ENCODE assay signal across 12 cellular contexts in genomic region chr19:41366089-41366488, GRCh38. TPM values are rescaled to one million over a fixed set of nuclear protein-coding genes. Genes with fewer than 3 reads are reported as not detected.
DNase-seq lines count a peak whose midpoint lies in the region; ATAC-seq, FAIRE-seq and TF ChIP-seq lines count a peak whose summit lies in the region.
"Had no signal": no experiment of that assay in that cellular context is flagged by ENCODE, and none has a peak within 500 bp of the region (broad histone marks: within the 10 kb centered on the region; RNA-seq: fewer than 3 reads in every experiment).

No MANE protein-coding gene starts in this region.

- 93 to 100% methylated on average over 1 of the region's 1 CpG for WGBS in pancreas, 2 donors

- H4K20me1 ChIP-seq in DOHH2 (ENCODE audit: control insufficient read depth, insufficient read depth, low read depth, low read length): no peaks in the 10 kb centered on the region

- H3K9me3 ChIP-seq in DOHH2 (ENCODE audit: control insufficient read depth, insufficient read depth, low read length): no peaks in the 10 kb centered on the region
- H3K9me3 ChIP-seq in pancreas: no peaks in the 10 kb centered on the region
- H3K9me3 ChIP-seq in vagina: no peaks in the 10 kb centered on the region
- H3K9me3 ChIP-seq: heart left ventricle, upper lobe of right lung had no signal

- H3K27me3 ChIP-seq in DOHH2 (ENCODE audit: control insufficient read depth, low read length) (no peaks in the 10 kb centered on the region), pancreas (no peaks in the 10 kb centered on the region), vagina (no peaks in the 10 kb centered on the region)
- H3K27me3 ChIP-seq: heart left ventricle, upper lobe of right lung had no signal

- H3K36me3 ChIP-seq in DOHH2 (ENCODE audit: control insufficient read depth, low read length) (no peaks in the 10 kb centered on the region; the same call in none of the 2 replicates), pancreas (no peaks in the 10 kb centered on the region), vagina (no peaks in the 10 kb centered on the region)
- H3K36me3 ChIP-seq: upper lobe of right lung had no signal

- H3K4me2 ChIP-seq in DOHH2 (ENCODE audit: low read length): no peak overlapping the region; the same call in 1 of the 2 replicates

- H3K4me1 ChIP-seq in DOHH2 (ENCODE audit: control insufficient read depth, low read length) (peaks cover 25% of the 10 kb centered on the region), pancreas (peaks cover 4 to 26% (median 20%) of the 10 kb centered on the region in 3 donors), vagina (peaks cover 23% of the 10 kb centered on the region)

- intact Hi-C loops in pancreas (cut with DNase I): no loop called here
- intact Hi-C loops in vagina (cut with DNase I): no loop called here

- FAIRE-seq in frontal cortex (lab: Jason Lieb, UNC) (no peak), pancreas (lab: Jason Lieb, UNC) (no peak)

- peaks cover 31% of the 10 kb centered on the region for H3K79me2 ChIP-seq in DOHH2 (ENCODE audit: control insufficient read depth, low read length)

- DNase-seq in ACHN: peak; percentile 38
- peak; percentile 47 for DNase-seq in RKO (ENCODE audit: low spot score)
- no peak for DNase-seq in fibroblast of villous mesenchyme (ENCODE audit: low read depth)
- DNase-seq in frontal cortex (ENCODE audit: low spot score in 2 of 2): no peak
- no peak for DNase-seq in hippocampal formation (lab: John Stamatoyannopoulos, UW)
- no peak for DNase-seq in pancreas
- no peak for DNase-seq in vagina (ENCODE audit: extremely low spot score in 2 of 2)
- DNase-seq: activated CD4-positive, CD25-positive, alpha-beta regulatory T cell; heart left ventricle; stimulated activated CD4-positive, alpha-beta T cell treated with anti-CD3 and anti-CD28 coated beads, Interleukin-4, amount 100 ng/mL, for 24 hours; upper lobe of right lung had no signal

- H3K9me2 ChIP-seq in DOHH2 (replicated peaks; ENCODE audit: control insufficient read depth, low read length): no peaks in the 10 kb centered on the region

- TF ChIP-seq POLR2A in vagina (IDR thresholded peaks at IDR 0.05): no peak

- H3F3A ChIP-seq in DOHH2 (ENCODE audit: control insufficient read depth, insufficient read depth): 0 out of 2 replicates have a peak, but pooled peaks cover 2% of the 10 kb centered on the region

- H3K4me3 ChIP-seq in DOHH2 (ENCODE audit: low read length) (no peak overlapping the region), fibroblast of villous mesenchyme (ENCODE audit: low read depth, low read length) (no peak overlapping the region), pancreas (no peak overlapping the region), vagina (no peak overlapping the region)
- H3K4me3 ChIP-seq: heart left ventricle, upper lobe of right lung had no signal

- TF ChIP-seq CTCF in DOHH2 (IDR thresholded peaks at IDR 0.05; ENCODE audit: low read depth, low read length, poor library complexity, severe bottlenecking): peak; percentile 52
- peak; percentile 16 for TF ChIP-seq CTCF in fibroblast of villous mesenchyme (IDR thresholded peaks at IDR 0.05; ENCODE audit: insufficient read depth, low read depth, low read length)
- no peak for TF ChIP-seq CTCF in pancreas (IDR thresholded peaks at IDR 0.05)
- no peak for TF ChIP-seq CTCF in vagina (IDR thresholded peaks at IDR 0.05)

- no peak overlapping the region for H3K27ac ChIP-seq in DOHH2 (ENCODE audit: low read depth, low read length)
- no peak overlapping the region for H3K27ac ChIP-seq in pancreas
- H3K27ac ChIP-seq in vagina: no peak overlapping the region
- H3K27ac ChIP-seq: heart left ventricle, upper lobe of right lung had no signal

- in situ Hi-C loops in ACHN (cut with HindIII; ENCODE audit: low pct_ligation_motif_present, low pct_unique_long_range_greater_than_20kb, low sequenced_read_pairs): no loop called here

- no peak for ATAC-seq in pancreas
- ATAC-seq: heart left ventricle, upper lobe of right lung had no signal

RNA-seq across cellular contexts. Expression of gene B9D2, which starts 2.1 kb away (rescaled TPM):
- 3.5 and 4.5 TPM in 2 replicates for total RNA-seq in fibroblast of villous mesenchyme
- 5.3 TPM for total RNA-seq in frontal cortex
- 1 to 10 TPM; 1.5 to 5.7 (median 2.2) TPM for total RNA-seq in pancreas
- 1 to 10 TPM; 4.5 to 7.5 TPM for polyA plus RNA-seq in pancreas
- not detected for total RNA-seq in vagina

RNA-seq across cellular contexts. Expression of gene TMEM91, which starts 10.2 kb away (rescaled TPM):
- total RNA-seq in fibroblast of villous mesenchyme: 2.6 and 5.5 TPM in 2 replicates
- 6.5 TPM for total RNA-seq in frontal cortex
- 1 to 10 TPM; 3.8 to 5.9 (median 4.8) TPM for total RNA-seq in pancreas
- 10 to 100 TPM; 24.8 to 33.0 TPM for polyA plus RNA-seq in pancreas
- total RNA-seq in vagina: 34.4 TPM

RNA-seq across cellular contexts. Expression of gene TGFB1, which starts 12.4 kb away (rescaled TPM):
- 7.8 and 16.8 TPM in 2 replicates for total RNA-seq in fibroblast of villous mesenchyme
- total RNA-seq in frontal cortex: 0.41 TPM
- 10 to 100 TPM in 2 of 6 donors, 1 to 10 TPM in 4; 3.3 to 32.3 (median 6.9) TPM for total RNA-seq in pancreas
- polyA plus RNA-seq in pancreas: 1 to 10 TPM; 4.0 to 6.0 TPM
- total RNA-seq in vagina: 53.3 TPM

RNA-seq across cellular contexts. Expression of gene EXOSC5, which starts 31.1 kb away (rescaled TPM):
- total RNA-seq in fibroblast of villous mesenchyme (12.5 and 15.1 TPM in 2 replicates), frontal cortex (14.7 TPM), pancreas (10 to 100 TPM; 10.7 to 33.7 (median 14.4) TPM), vagina (15.2 TPM)
- 10 to 100 TPM; 14.3 to 15.3 TPM for polyA plus RNA-seq in pancreas

RNA-seq across cellular contexts. Expression of gene BCKDHA, which starts 31.5 kb away (rescaled TPM):
- 21.2 and 24.8 TPM in 2 replicates for total RNA-seq in fibroblast of villous mesenchyme
- 28.1 TPM for total RNA-seq in frontal cortex
- 10 to 100 TPM in 5 of 6 donors, 1 to 10 TPM in 1; 9.3 to 29.3 (median 18.6) TPM for total RNA-seq in pancreas
- 10 to 100 TPM; 23.6 to 34.2 TPM for polyA plus RNA-seq in pancreas
- total RNA-seq in vagina: 68.5 TPM

Comparison
In these comparisons a context has a peak if more than half of its experiments do, and no peak if none do; other contexts are left out.
1. DNase-seq: peak in ACHN (single experiment) and RKO (single experiment); none in fibroblast of villous mesenchyme (single experiment), frontal cortex (0 of 2), hippocampal formation (0 of 2), pancreas (0 of 6) and vagina (0 of 2).
2. CTCF ChIP-seq: peak in DOHH2 (single experiment) and fibroblast of villous mesenchyme (single experiment); none in pancreas (0 of 4) and vagina (0 of 3).